In genomic region chr13:112083971-112084370, GRCh38 we compare ENCODE assay signal across 42 cellular contexts. TPM values are rescaled to one million over a fixed set of nuclear protein-coding genes. Genes with fewer than 3 reads are reported as not detected.
"Had no signal": no experiment of that assay in that cellular context is flagged by ENCODE, and none has a peak within 500 bp of the region (broad histone marks: within the 10 kb centered on the region; RNA-seq: fewer than 3 reads in every experiment).

No MANE protein-coding gene starts in this region.

- H3K36me3 Mint-ChIP-seq: activated naive CD4-positive, alpha-beta T cell treated with anti-CD3 and anti-CD28 coated beads, Interleukin-2, amount 10 ng/mL, durations not matched to agents 7 days and 5 days had no signal

- H3K4me1 Mint-ChIP-seq: activated naive CD4-positive, alpha-beta T cell treated with anti-CD3 and anti-CD28 coated beads, Interleukin-2, amount 10 ng/mL, durations not matched to agents 7 days and 5 days; activated naive CD4-positive, alpha-beta T cell treated with anti-CD3 and anti-CD28 coated beads, Interleukin-2, amount 50 U/mL, for 24 hours; activated naive CD8-positive, alpha-beta T cell treated with anti-CD3 and anti-CD28 coated beads for 36 hours; activated naive CD8-positive, alpha-beta T cell treated with anti-CD3 and anti-CD28 coated beads, Interleukin-2, amount 10 ng/mL, durations not matched to agents 7 days and 5 days; activated naive CD8-positive, alpha-beta T cell treated with anti-CD3 and anti-CD28 coated beads, Interleukin-2, amount 50 U/mL, for 24 hours; activated T-helper 17 cell treated with anti-CD3 and anti-CD28 coated beads, Interleukin-2, amount 50 U/mL, for 72 hours; brain; central memory CD8-positive, alpha-beta T cell had no signal

- FAIRE-seq: astrocyte, bronchial epithelial cell had no signal

- H3K27me3 ChIP-seq: ascending aorta, body of pancreas, brain microvascular endothelial cell had no signal

- H3K27ac ChIP-seq: adrenal gland, ascending aorta, body of pancreas, brain microvascular endothelial cell, breast epithelium, cardiac muscle cell had no signal

- H3K27me3 Mint-ChIP-seq: activated naive CD4-positive, alpha-beta T cell treated with anti-CD3 and anti-CD28 coated beads, Interleukin-2, amount 10 ng/mL, durations not matched to agents 7 days and 5 days; brain had no signal

- H3K4me3 Mint-ChIP-seq: activated naive CD4-positive, alpha-beta T cell treated with anti-CD3 and anti-CD28 coated beads for 36 hours; activated naive CD4-positive, alpha-beta T cell treated with anti-CD3 and anti-CD28 coated beads, Interleukin-2, amount 10 ng/mL, durations not matched to agents 7 days and 5 days; activated naive CD4-positive, alpha-beta T cell treated with anti-CD3 and anti-CD28 coated beads, Interleukin-2, amount 50 U/mL, for 24 hours; activated naive CD8-positive, alpha-beta T cell; activated naive CD8-positive, alpha-beta T cell treated with anti-CD3 and anti-CD28 coated beads for 36 hours; activated naive CD8-positive, alpha-beta T cell treated with anti-CD3 and anti-CD28 coated beads, Interleukin-2, amount 10 ng/mL, durations not matched to agents 7 days and 5 days; activated naive CD8-positive, alpha-beta T cell treated with anti-CD3 and anti-CD28 coated beads, Interleukin-2, amount 50 U/mL, for 24 hours; activated T-cell treated with anti-CD3 and anti-CD28 coated beads, Interleukin-2, amount 50 U/mL, for 24 hours; activated T-cell treated with anti-CD3 and anti-CD28 coated beads, Interleukin-2, amount 50 U/mL, for 4 hours; activated T-helper 1 cell treated with anti-CD3 and anti-CD28 coated beads, Interleukin-12 subunit alpha, Interleukin-12 subunit beta, Interleukin-2, Interleukin-4 antibody, amounts not matched to agents 30 ng/mL and 10 ng/mL and 1 ng/mL, durations not matched to agents 14 hours and 24 hours and 36 hours; activated T-helper 17 cell treated with anti-CD3 and anti-CD28 coated beads, Interleukin-2, amount 50 U/mL, for 72 hours; brain; central memory CD8-positive, alpha-beta T cell had no signal

- H3K27ac Mint-ChIP-seq: activated naive CD4-positive, alpha-beta T cell treated with anti-CD3 and anti-CD28 coated beads for 36 hours; activated naive CD4-positive, alpha-beta T cell treated with anti-CD3 and anti-CD28 coated beads, Interleukin-2, amount 10 ng/mL, durations not matched to agents 7 days and 5 days; activated naive CD4-positive, alpha-beta T cell treated with anti-CD3 and anti-CD28 coated beads, Interleukin-2, amount 50 U/mL, for 24 hours; activated naive CD4-positive, alpha-beta T cell treated with anti-CD3 and anti-CD28 coated beads, Interleukin-2, amount 50 U/mL, for 72 hours; activated naive CD8-positive, alpha-beta T cell; activated naive CD8-positive, alpha-beta T cell treated with anti-CD3 and anti-CD28 coated beads for 36 hours; activated naive CD8-positive, alpha-beta T cell treated with anti-CD3 and anti-CD28 coated beads, Interleukin-2, amount 10 ng/mL, durations not matched to agents 7 days and 5 days; activated naive CD8-positive, alpha-beta T cell treated with anti-CD3 and anti-CD28 coated beads, Interleukin-2, amount 50 U/mL, for 24 hours; activated T-cell treated with anti-CD3 and anti-CD28 coated beads, Interleukin-2, amount 50 U/mL, for 24 hours; activated T-helper 1 cell treated with anti-CD3 and anti-CD28 coated beads, Interleukin-12 subunit alpha, Interleukin-12 subunit beta, Interleukin-2, Interleukin-4 antibody, amounts not matched to agents 30 ng/mL and 10 ng/mL and 1 ng/mL, durations not matched to agents 14 hours and 24 hours and 36 hours; activated T-helper 17 cell treated with anti-CD3 and anti-CD28 coated beads, Interleukin-2, amount 50 U/mL, for 72 hours; activated T-helper 2 cell treated with anti-CD3 and anti-CD28 coated beads, Interferon-gamma antibody, Interleukin-2, Interleukin-4, amounts not matched to agents 10 μg/mL and 5 μg/mL and 100 μg/mL, durations not matched to agents 14 hours and 24 hours and 36 hours; brain had no signal

- DNase-seq: activated effector memory CD4-positive, alpha-beta T cell treated with anti-CD3 and anti-CD28 coated beads, Interleukin-2, amount 50 U/mL, for 16 hours; activated effector memory CD4-positive, alpha-beta T cell treated with Interleukin-2 at 50 U/mL for 16 hours; activated gamma-delta T cell; activated gamma-delta T cell treated with Interleukin-2 at 50 U/mL for 16 hours; activated naive CD4-positive, alpha-beta T cell; activated naive CD4-positive, alpha-beta T cell treated with anti-CD3 and anti-CD28 coated beads for 36 hours; activated naive CD4-positive, alpha-beta T cell treated with anti-CD3 and anti-CD28 coated beads, Interleukin-2, amount 10 ng/mL, durations not matched to agents 7 days and 5 days; activated naive CD4-positive, alpha-beta T cell treated with anti-CD3 and anti-CD28 coated beads, Interleukin-2, amount 50 U/mL, for 16 hours; activated naive CD4-positive, alpha-beta T cell treated with Interleukin-2 at 50 U/mL for 16 hours; activated naive CD8-positive, alpha-beta T cell treated with anti-CD3 and anti-CD28 coated beads for 36 hours; activated naive CD8-positive, alpha-beta T cell treated with anti-CD3 and anti-CD28 coated beads, Interleukin-2, amount 10 ng/mL, durations not matched to agents 7 days and 5 days; activated naive CD8-positive, alpha-beta T cell treated with anti-CD3 and anti-CD28 coated beads, Interleukin-2, amount 50 U/mL, for 24 hours; activated T-cell treated with anti-CD3 and anti-CD28 coated beads, Interleukin-2, amount 50 U/mL, for 1 hour; activated T-cell treated with anti-CD3 and anti-CD28 coated beads, Interleukin-2, amount 50 U/mL, for 24 hours; activated T-cell treated with anti-CD3 and anti-CD28 coated beads, Interleukin-2, amount 50 U/mL, for 4 hours; activated T-cell treated with anti-CD3 and anti-CD28 coated beads, Interleukin-2, amount 50 U/mL, for 48 hours; adrenal gland; amniotic stem cell; amygdala; anterior cingulate cortex; aorta; body of pancreas; brain microvascular endothelial cell; caudate nucleus; central memory CD4-positive, alpha-beta T cell; cerebellar nuclear complex had no signal

- ATAC-seq: activated naive CD4-positive, alpha-beta T cell treated with anti-CD3 and anti-CD28 coated beads, Interleukin-2, amount 50 U/mL, for 72 hours; activated naive CD8-positive, alpha-beta T cell treated with anti-CD3 and anti-CD28 coated beads, Interleukin-2, amount 50 U/mL, for 24 hours; activated T-cell treated with anti-CD3 and anti-CD28 coated beads, Interleukin-2, amount 50 U/mL, for 4 hours; activated T-helper 17 cell treated with anti-CD3 and anti-CD28 coated beads, Interleukin-2, amount 50 U/mL, for 72 hours; body of pancreas had no signal

- H3K4me1 ChIP-seq: adrenal gland, ascending aorta, body of pancreas, breast epithelium had no signal

- H3K36me3 ChIP-seq: adrenal gland, ascending aorta, brain microvascular endothelial cell, breast epithelium, cardiac muscle cell had no signal

- H3K4me3 ChIP-seq: adrenal gland, ascending aorta, body of pancreas, breast epithelium, cardiac muscle cell had no signal

RNA-seq across cellular contexts. Expression of gene SOX1, which starts 17.0 kb away (rescaled TPM):
- total RNA-seq: activated naive CD4-positive, alpha-beta T cell treated with anti-CD3 and anti-CD28 coated beads for 36 hours; activated naive CD4-positive, alpha-beta T cell treated with anti-CD3 and anti-CD28 coated beads, Interleukin-2, amount 50 U/mL, for 72 hours; activated naive CD8-positive, alpha-beta T cell treated with anti-CD3 and anti-CD28 coated beads for 36 hours; activated naive CD8-positive, alpha-beta T cell treated with anti-CD3 and anti-CD28 coated beads, Interleukin-2, amount 10 ng/mL, durations not matched to agents 7 days and 5 days; activated T-helper 1 cell treated with anti-CD3 and anti-CD28 coated beads, Interleukin-12 subunit alpha, Interleukin-12 subunit beta, Interleukin-2, Interleukin-4 antibody, amounts not matched to agents 30 ng/mL and 10 ng/mL and 1 ng/mL, durations not matched to agents 14 hours and 24 hours and 36 hours; activated T-helper 17 cell treated with anti-CD3 and anti-CD28 coated beads, Interleukin-2, amount 50 U/mL, for 72 hours; activated T-helper 2 cell treated with anti-CD3 and anti-CD28 coated beads, Interferon-gamma antibody, Interleukin-2, Interleukin-4, amounts not matched to agents 10 μg/mL and 5 μg/mL and 100 μg/mL, durations not matched to agents 14 hours and 24 hours and 36 hours; adrenal gland; aorta; ascending aorta; astrocyte; body of pancreas; breast epithelium; bronchial epithelial cell; cardiac muscle cell; cardiac septum; chondrocyte had no signal
- polyA plus RNA-seq: adipose tissue, adrenal gland, aorta, cardiac muscle cell had no signal
